8 cellular contexts compared by ENCODE assay signal in genomic region chr13:46051958-46052313, GRCh38. TPM values are rescaled to one million over a fixed set of nuclear protein-coding genes. Genes with fewer than 3 reads are reported as not detected.
DNase-seq lines count a peak whose midpoint lies in the region; ATAC-seq and TF ChIP-seq lines count a peak whose summit lies in the region.

No MANE protein-coding gene starts in this region.

- 0% methylated on average over 7 of the region's 7 CpGs for WGBS in psoas muscle, 3 donors

- no peaks in the 10 kb centered on the region for H3K9me3 ChIP-seq in SJSA1 (replicated peaks)
- H3K9me3 ChIP-seq in psoas muscle: no peaks in the 10 kb centered on the region

- no peaks in the 10 kb centered on the region for H3K27me3 ChIP-seq in SJSA1 (replicated peaks)
- H3K27me3 ChIP-seq in psoas muscle (ENCODE audit: insufficient read depth in 3 of 3, low read length in 2 of 3): no peaks in the 10 kb centered on the region

- H3K27ac ChIP-seq in SJSA1 (peak overlapping the region; percentile 82), psoas muscle (peak overlapping the region; percentile 93)

- peaks cover 37% of the 10 kb centered on the region for H3K4me1 Mint-ChIP-seq in activated CD4-positive, alpha-beta T cell treated with anti-CD3 and anti-CD28 coated beads for 36 hours

- CTCF ChIA-PET in activated CD4-positive, alpha-beta T cell treated with anti-CD3 and anti-CD28 coated beads for 36 hours (lab: Charles Lee): interaction anchor here (0.5 to 1.6 kb wide), 6 partner anchors 9 to 118 kb away, joined by 3 to 5 read pairs (median 4); no protein-coding TSS in a partner anchor

- H3K4me1 ChIP-seq in SJSA1 (replicated peaks): no peaks in the 10 kb centered on the region
- peaks cover 30% of the 10 kb centered on the region for H3K4me1 ChIP-seq in psoas muscle

- peak overlapping the region; percentile 83 for H3K4me3 Mint-ChIP-seq in activated CD4-positive, alpha-beta T cell treated with anti-CD3 and anti-CD28 coated beads for 36 hours

- peak overlapping the region; percentile 94 for H3K27ac Mint-ChIP-seq in activated CD4-positive, alpha-beta T cell treated with anti-CD3 and anti-CD28 coated beads for 36 hours

- intact Hi-C loops in activated CD4-positive, alpha-beta T cell treated with anti-CD3 and anti-CD28 coated beads for 36 hours (cut with DNase I, micrococcal nuclease): loop anchor here (1.0 to 5.0 kb wide), 11 partner anchors 75 to 1063 kb away; partner anchors contain the start of genes COG3 (in 1 of the 2), GPALPP1 (in 1 of the 2), LCP1 (in 1 of the 2) and LRCH1 (in 1 of the 2)
- intact Hi-C loops in psoas muscle (cut with DNase I): loop anchor here in 1 of 2 donors (5.0 kb wide), 1 partner anchor 70 kb away; no protein-coding TSS in a partner anchor

- peaks cover 5% of the 10 kb centered on the region for H3K36me3 Mint-ChIP-seq in activated CD4-positive, alpha-beta T cell treated with anti-CD3 and anti-CD28 coated beads for 36 hours (ENCODE audit: low read depth)

- H3K27me3 Mint-ChIP-seq in activated CD4-positive, alpha-beta T cell treated with anti-CD3 and anti-CD28 coated beads for 36 hours: peaks cover 2% of the 10 kb centered on the region

- DNase-seq in activated CD4-positive, alpha-beta T cell treated with anti-CD3 and anti-CD28 coated beads for 36 hours: no peak
- DNase-seq in activated CD4-positive, alpha-beta T cell treated with anti-CD3 and anti-CD28 coated beads for 48 hours: no peak
- no peak for DNase-seq in SJSA1 (ENCODE audit: low read depth in 1 of 2, low spot score in 2 of 2)
- DNase-seq in fibroblast of pulmonary artery (ENCODE audit: low read depth): peak; percentile 4
- no peak for DNase-seq in psoas muscle
- no peak for DNase-seq in NCI-H1105 (lab: John Stamatoyannopoulos, UW)
- no peak for DNase-seq in erythroblast (lab: John Stamatoyannopoulos, UW)
- DNase-seq in NOMO-1 (lab: John Stamatoyannopoulos, UW; ENCODE audit: unreplicated experiment in 2 of 2): no peak

- H3K4me3 ChIP-seq in SJSA1 (peak overlapping the region; percentile 85), fibroblast of pulmonary artery (replicated peaks; ENCODE audit: low read depth, low read length) (peak overlapping the region; percentile 94), psoas muscle (peak overlapping the region; percentile 86)

- H3K36me3 ChIP-seq in SJSA1: peaks cover 5% of the 10 kb centered on the region; the same call in 1 of the 2 replicates
- H3K36me3 ChIP-seq in psoas muscle (ENCODE audit: insufficient read depth in 1 of 2, low read depth in 1 of 2): no peaks in the 10 kb centered on the region

- peak; percentile 10 for ATAC-seq in activated CD4-positive, alpha-beta T cell treated with anti-CD3 and anti-CD28 coated beads for 36 hours
- ATAC-seq in psoas muscle: peak; percentile 5 to 45 (median 12)

- POLR2A ChIA-PET in activated CD4-positive, alpha-beta T cell treated with anti-CD3 and anti-CD28 coated beads for 36 hours (lab: Charles Lee): no interaction called here

- TF ChIP-seq POLR2A in erythroblast (IDR thresholded peaks at IDR 0.05; ENCODE audit: low read length): no peak

- H3K9me3 Mint-ChIP-seq in activated CD4-positive, alpha-beta T cell treated with anti-CD3 and anti-CD28 coated beads for 36 hours (ENCODE audit: low read depth): no peaks in the 10 kb centered on the region

- no peak for TF ChIP-seq CTCF in fibroblast of pulmonary artery (IDR thresholded peaks at IDR 0.05; ENCODE audit: low read length, missing control alignments)
- TF ChIP-seq CTCF in psoas muscle (IDR thresholded peaks at IDR 0.05): no peak

RNA-seq across cellular contexts. Expression of gene ZC3H13, which starts 0.6 kb away (rescaled TPM):
- 10 to 100 TPM; 38.5 to 52.8 TPM for total RNA-seq in activated CD4-positive, alpha-beta T cell treated with anti-CD3 and anti-CD28 coated beads for 36 hours
- total RNA-seq in SJSA1 (2014; rRNA removed; shearing (Covaris generic)): 6.7 and 12.2 TPM in 2 replicates
- total RNA-seq in psoas muscle: 10 to 100 TPM; 25.4 to 31.6 (median 26.9) TPM
- polyA plus RNA-seq in psoas muscle: 10 to 100 TPM in 1 of 3 donors, 1 to 10 TPM in 2; 6.8 to 14.4 (median 8.9) TPM

RNA-seq across cellular contexts. Expression of gene CPB2, which starts 52.9 kb away (rescaled TPM):
- total RNA-seq in activated CD4-positive, alpha-beta T cell treated with anti-CD3 and anti-CD28 coated beads for 36 hours: not detected
- total RNA-seq in SJSA1 (2014; rRNA removed; shearing (Covaris generic)): not detected in 2 replicates
- not detected for total RNA-seq in psoas muscle
- polyA plus RNA-seq in psoas muscle: not detected
